In the genomic region with DNA sequence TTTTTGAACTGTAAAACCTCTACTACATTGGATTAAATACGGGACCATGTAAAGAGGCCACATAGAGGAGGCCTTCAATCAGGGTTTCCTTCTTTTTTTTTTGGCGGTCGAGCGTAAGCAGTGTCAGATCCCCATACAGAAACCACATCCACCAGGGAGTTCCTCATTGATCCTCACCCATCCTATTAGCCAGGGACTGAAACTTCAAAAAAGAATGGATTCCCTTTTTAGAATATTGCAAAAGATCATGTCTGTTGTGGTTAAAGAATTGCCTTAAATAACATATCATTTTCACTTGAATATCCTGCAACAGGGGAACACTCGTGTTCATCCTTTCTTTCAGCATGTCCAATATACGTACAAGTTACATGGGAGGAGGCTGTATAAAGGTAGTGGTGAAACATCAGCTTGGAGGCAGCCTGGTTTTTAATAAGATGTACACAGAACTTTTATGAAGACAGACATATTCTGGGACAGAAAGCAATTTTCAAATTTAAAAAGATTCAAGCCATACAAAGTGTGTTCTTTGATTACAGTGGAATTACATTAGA, we compare ENCODE assay signal across 14 cellular contexts.
DNase-seq lines count a peak whose midpoint lies in the region; ATAC-seq and TF ChIP-seq lines count a peak whose summit lies in the region.
"Had no signal": no experiment of that assay in that cellular context is flagged by ENCODE, and none has a peak within 500 bp of the region (broad histone marks: within the 10 kb centered on the region; RNA-seq: fewer than 3 reads in every experiment).

No MANE protein-coding gene starts in this region.

- H3K36me3 ChIP-seq in upper lobe of right lung = no peaks in the 10 kb centered on the region

- intact Hi-C loops in Right ventricle myocardium superior (cut with DNase I) (no loop called here), Right ventricle myocardium inferior (cut with DNase I) (loop anchor here (5.0 kb wide), 3 partner anchors 62 to 97 kb away; a partner anchor contains a TSS), upper lobe of right lung (cut with DNase I) (no loop called here)

- ATAC-seq in Right ventricle myocardium superior (ENCODE audit: poor library complexity) = peak; percentile 7
- ATAC-seq in Right ventricle myocardium inferior = no peak
- no peak for ATAC-seq in upper lobe of right lung
- no peak for ATAC-seq in HG02973 (IDR thresholded peaks at IDR 0.05; ENCODE audit: unreplicated experiment)
- ATAC-seq: HCT116 had no signal

- DNase-seq in Right ventricle myocardium superior (no peak), Right ventricle myocardium inferior (ENCODE audit: missing footprints) (no peak), NOMO-1 treated with dmso at 0.1 percent for 144 hours (lab: John Stamatoyannopoulos, UW; ENCODE audit: unreplicated experiment) (peak; percentile 67), epithelial cell of prostate (ENCODE audit: low read depth, low spot score) (no peak), upper lobe of right lung (no peak), erythroblast (lab: John Stamatoyannopoulos, UW) (no peak), 8988T (no peak)
- DNase-seq: Caco-2, NCI-H1105, NCI-H187, NCI-H446 treated with DMSO at 0.1 percent for 48 hours, NCI-H748 treated with DMSO at 0.1 percent for 48 hours had no signal

- H3K4me3 ChIP-seq in upper lobe of right lung = no peak overlapping the region

- peaks cover 19% of the 10 kb centered on the region for H3K4me1 ChIP-seq in upper lobe of right lung
- H3K4me1 ChIP-seq: Caco-2 had no signal

- H3K27ac ChIP-seq in epithelial cell of prostate (peak overlapping the region; percentile 46), upper lobe of right lung (peak overlapping the region; percentile 38)

- TF ChIP-seq POLR2A in erythroblast (IDR thresholded peaks at IDR 0.05; ENCODE audit: low read length) = no peak

- no peak for TF ChIP-seq CTCF in upper lobe of right lung (IDR thresholded peaks at IDR 0.05)

- no peaks in the 10 kb centered on the region for H3K9me3 ChIP-seq in upper lobe of right lung
- H3K9me3 ChIP-seq: Caco-2 had no signal

- H3K27me3 ChIP-seq in upper lobe of right lung = no peaks in the 10 kb centered on the region
